20 cellular contexts compared by ENCODE assay signal in the genomic region with DNA sequence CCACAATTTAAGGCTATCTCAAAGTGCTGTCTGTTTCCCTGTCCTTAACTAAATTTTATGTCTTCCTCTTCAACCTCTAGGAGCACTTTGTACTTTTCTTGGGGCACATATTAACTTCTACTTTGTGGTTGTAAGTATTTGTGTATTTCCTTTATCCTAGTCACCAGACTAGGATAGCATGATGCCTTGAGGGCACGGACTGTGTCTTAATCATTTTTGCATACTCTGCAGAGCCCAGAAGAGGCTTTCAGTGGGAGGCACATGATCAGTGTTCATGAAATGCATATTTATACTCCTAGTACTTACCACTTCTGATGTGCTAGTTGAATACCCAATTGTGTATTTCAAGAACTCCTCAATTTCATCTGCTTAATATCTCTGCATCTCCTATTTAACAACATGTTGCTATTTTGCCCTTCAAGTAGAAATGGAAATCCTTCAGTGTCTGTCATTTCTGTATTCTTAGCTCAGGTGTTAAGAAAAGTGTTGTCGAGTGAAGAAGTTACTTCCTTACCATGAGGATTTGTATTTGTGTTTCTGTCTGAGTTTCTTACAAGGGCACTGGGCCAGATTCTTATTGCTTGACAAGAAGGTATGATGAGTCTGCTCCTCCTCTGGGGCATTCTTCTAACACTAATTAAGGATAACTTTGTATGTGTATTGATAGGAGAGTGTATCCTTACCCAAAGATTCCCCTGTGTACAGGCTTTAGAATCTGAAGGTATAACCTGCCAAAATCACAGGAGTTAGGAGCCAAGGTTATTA. TPM values are rescaled to one million over a fixed set of nuclear protein-coding genes. Genes with fewer than 3 reads are reported as not detected.
A peak's percentile ranks its signal among the peaks of the same experiment; 100 is the strongest.
DNase-seq lines count a peak whose midpoint lies in the region; ATAC-seq and TF ChIP-seq lines count a peak whose summit lies in the region.
"Had no signal": no experiment of that assay in that cellular context is flagged by ENCODE, and none has a peak within 500 bp of the region (broad histone marks: within the 10 kb centered on the region; RNA-seq: fewer than 3 reads in every experiment).

No MANE protein-coding gene starts in this region.

- no peak for ATAC-seq in T-cell (replicated peaks in 1 of 4)
- no peak for ATAC-seq in GM23338
- ATAC-seq: GM12878 had no signal

- TF ChIP-seq CTCF in retinal pigment epithelial cell (conservative IDR thresholded peaks at IDR 0.05; ENCODE audit: low read depth, low read length) (no peak), GM23338 (conservative IDR thresholded peaks at IDR 0.05; ENCODE audit: low read depth in 2 of 2) (no peak)

- no peak overlapping the region for H3K4me3 ChIP-seq in retinal pigment epithelial cell (ENCODE audit: low read length)
- H3K4me3 ChIP-seq in GM23338: no peak overlapping the region
- H3K4me3 ChIP-seq: GM12878, MG63 had no signal

- H4K20me1 ChIP-seq in GM23338 (replicated peaks; ENCODE audit: insufficient read depth): no peaks in the 10 kb centered on the region

- H3K9me3 Mint-ChIP-seq in T-cell (no peaks in the 10 kb centered on the region), GM23338 (no peaks in the 10 kb centered on the region)

- H3K27me3 ChIP-seq in GM23338 (ENCODE audit: insufficient read depth): no peaks in the 10 kb centered on the region
- H3K27me3 ChIP-seq: MG63 had no signal

- no peak overlapping the region for H3K4me3 Mint-ChIP-seq in T-cell
- H3K4me3 Mint-ChIP-seq in GM23338: no peak overlapping the region

- DNase-seq in ELR (ENCODE audit: low read depth) (peak; percentile 70), SK-MEL-5 (ENCODE audit: low read depth, low spot score) (peak; percentile 92), epithelial cell of prostate (ENCODE audit: low read depth, low spot score) (no peak), retinal pigment epithelial cell (ENCODE audit: low read depth) (peak; percentile 24), T-cell (no peak), NCI-H1092 (lab: John Stamatoyannopoulos, UW) (no peak), GM23338 (ENCODE audit: low spot score) (no peak), HEK293T (ENCODE audit: extremely low spot score) (no peak)
- DNase-seq: COR-L47, DMS153, GOT3, KBM-7, MG63, NCI-H1105, NCI-H1694 treated with DMSO at 0.1 percent for 48 hours, NCI-H446, NCI-H82, SIG-M5 had no signal

- no peak overlapping the region for H3K4me2 ChIP-seq in GM23338

- no peak overlapping the region for H2AFZ ChIP-seq in GM23338

- H3K27ac ChIP-seq in epithelial cell of prostate (peak overlapping the region; percentile 54), GM23338 (ENCODE audit: low read depth) (no peak overlapping the region)
- H3K27ac ChIP-seq: C4-2B had no signal

- H3K79me2 ChIP-seq in GM23338 (replicated peaks; ENCODE audit: insufficient read depth): no peaks in the 10 kb centered on the region

- no peaks in the 10 kb centered on the region for H3K36me3 ChIP-seq in GM23338 (ENCODE audit: insufficient read depth)
- H3K36me3 ChIP-seq: MG63 had no signal

- in situ Hi-C loops in SK-MEL-5 (cut with HindIII; ENCODE audit: low pct_unique_long_range_greater_than_20kb, low sequenced_read_pairs): no loop called here

- no peaks in the 10 kb centered on the region for H3K9me2 ChIP-seq in GM23338 (ENCODE audit: insufficient read depth)

- POLR2A ChIA-PET in T-cell (lab: Charles Lee) (no interaction called here), HEK293T (lab: Yijun Ruan, JAX) (no interaction called here)

- CTCF ChIA-PET in T-cell (lab: Charles Lee) (no interaction called here), HEK293T (lab: Yijun Ruan, JAX) (no interaction called here)

- no peaks in the 10 kb centered on the region for H3F3A ChIP-seq in GM23338 (replicated peaks; ENCODE audit: low read depth)

- H3K27me3 Mint-ChIP-seq in T-cell: no peaks in the 10 kb centered on the region
- no peaks in the 10 kb centered on the region for H3K27me3 Mint-ChIP-seq in GM23338 (ENCODE audit: insufficient read depth, low read depth, poor library complexity)

- H3K4me1 Mint-ChIP-seq in T-cell (no peaks in the 10 kb centered on the region), GM23338 (peaks cover 2% of the 10 kb centered on the region; the same call in 2 of the 3 replicates)

- H3K4me1 ChIP-seq in GM23338 (ENCODE audit: insufficient read depth): no peaks in the 10 kb centered on the region

- peaks cover 37% of the 10 kb centered on the region for H3K36me3 Mint-ChIP-seq in T-cell
- peaks cover 3% of the 10 kb centered on the region; the same call in 1 of the 3 replicates for H3K36me3 Mint-ChIP-seq in GM23338 (ENCODE audit: low read depth)

- H3K27ac Mint-ChIP-seq in T-cell (no peak overlapping the region), GM23338 (no peak overlapping the region)

TF ChIP-seq in GM23338, 12 proteins besides CTCF, POLR2A, EP300 and RAD21:
- no peak for TF ChIP-seq ZNF331 (CRISPR knock-in tag; IDR thresholded peaks at IDR 0.05; ENCODE audit: low read depth)
- no peak for TF ChIP-seq NANOG (IDR thresholded peaks at IDR 0.05; ENCODE audit: borderline replicate concordance)

TF ChIP-seq in HEK293T, 16 proteins besides CTCF, POLR2A, EP300 and RAD21:
- TF ChIP-seq SUZ12 (IDR thresholded peaks at IDR 0.05): no peak
- TF ChIP-seq, protein P1, sequence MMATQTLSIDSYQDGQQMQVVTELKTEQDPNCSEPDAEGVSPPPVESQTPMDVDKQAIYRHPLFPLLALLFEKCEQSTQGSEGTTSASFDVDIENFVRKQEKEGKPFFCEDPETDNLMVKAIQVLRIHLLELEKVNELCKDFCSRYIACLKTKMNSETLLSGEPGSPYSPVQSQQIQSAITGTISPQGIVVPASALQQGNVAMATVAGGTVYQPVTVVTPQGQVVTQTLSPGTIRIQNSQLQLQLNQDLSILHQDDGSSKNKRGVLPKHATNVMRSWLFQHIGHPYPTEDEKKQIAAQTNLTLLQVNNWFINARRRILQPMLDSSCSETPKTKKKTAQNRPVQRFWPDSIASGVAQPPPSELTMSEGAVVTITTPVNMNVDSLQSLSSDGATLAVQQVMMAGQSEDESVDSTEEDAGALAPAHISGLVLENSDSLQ (IDR thresholded peaks at IDR 0.05): no peak
- no peak for TF ChIP-seq CTBP1 (IDR thresholded peaks at IDR 0.05; ENCODE audit: borderline replicate concordance)
- no peak for TF ChIP-seq HDGF (IDR thresholded peaks at IDR 0.05; ENCODE audit: borderline replicate concordance)
- TF ChIP-seq SP1 (IDR thresholded peaks at IDR 0.05): no peak
- no peak for TF ChIP-seq BHLHE40 (IDR thresholded peaks at IDR 0.05; ENCODE audit: borderline replicate concordance)
- no peak for TF ChIP-seq L3MBTL2 (conservative IDR thresholded peaks at IDR 0.05)
- TF ChIP-seq FOXA1 (IDR thresholded peaks at IDR 0.05): no peak
- no peak for TF ChIP-seq ARNT (IDR thresholded peaks at IDR 0.05)
- no peak for TF ChIP-seq TARDBP (IDR thresholded peaks at IDR 0.05)
- TF ChIP-seq ELF4 (IDR thresholded peaks at IDR 0.05): no peak
- no peak for TF ChIP-seq FOXK2 (IDR thresholded peaks at IDR 0.05)

RNA-seq across cellular contexts. Expression of a gene that starts 28.3 kb away (rescaled TPM):
- 20.3 and 25.4 TPM in 2 replicates for total RNA-seq in SK-MEL-5 (2014; rRNA removed; shearing (Covaris generic))
- polyA plus RNA-seq in SK-MEL-5 (2015; cell fraction: cytosol; rRNA removed): 28.5 and 31.1 TPM in 2 replicates
- polyA plus RNA-seq in SK-MEL-5 (2015; cell fraction: nucleus; rRNA removed): 12.6 and 22.1 TPM in 2 replicates
- total RNA-seq in T-cell: 10 to 100 TPM; 29.5 to 64.2 (median 35.4) TPM
- 61.9 and 74.5 TPM in 2 replicates for total RNA-seq in GM23338 (2014; rRNA removed; shearing (Covaris generic))
- polyA plus RNA-seq in GM23338 (2016; fragmentation: Nextera tagmentation; extraction: Ambion mirVana): 33.7 and 40.2 TPM in 2 replicates

Comparison
In these comparisons a context has a peak if more than half of its experiments do, and no peak if none do; other contexts are left out.
1. DNase-seq: peak in ELR (single experiment), SK-MEL-5 (single experiment) and retinal pigment epithelial cell (single experiment); none in epithelial cell of prostate (single experiment), T-cell (0 of 34), NCI-H1092 (single experiment), GM23338 (single experiment) and HEK293T (single experiment).